ENCODE assay signal across 1 cellular context in the genomic region with DNA sequence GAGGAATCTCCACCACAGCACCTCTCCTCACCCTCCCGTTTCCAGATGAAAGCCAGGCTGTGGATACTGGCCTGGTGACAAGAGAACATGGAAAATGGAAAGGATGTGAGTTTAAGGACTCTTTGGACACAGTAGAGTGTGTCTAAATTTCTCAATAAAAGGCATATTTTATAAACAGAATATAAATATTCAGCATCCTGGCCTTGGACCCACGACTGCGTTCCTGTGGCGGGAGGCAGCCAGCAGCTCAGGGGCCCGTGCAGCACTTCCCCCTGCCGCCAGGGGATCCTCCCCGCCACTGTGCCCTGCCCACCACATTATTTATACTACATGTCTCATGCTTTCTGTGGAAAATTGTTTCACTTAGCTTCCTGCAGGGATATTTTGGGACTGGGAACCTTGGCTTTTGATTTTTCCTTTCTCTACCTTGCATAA.
TF ChIP-seq lines count a peak whose summit lies in the region.

No MANE protein-coding gene starts in this region.

TF ChIP-seq in WTC11, 78 proteins besides CTCF, POLR2A, EP300 and RAD21 (continued from another document):
- TF ChIP-seq, protein P1, sequence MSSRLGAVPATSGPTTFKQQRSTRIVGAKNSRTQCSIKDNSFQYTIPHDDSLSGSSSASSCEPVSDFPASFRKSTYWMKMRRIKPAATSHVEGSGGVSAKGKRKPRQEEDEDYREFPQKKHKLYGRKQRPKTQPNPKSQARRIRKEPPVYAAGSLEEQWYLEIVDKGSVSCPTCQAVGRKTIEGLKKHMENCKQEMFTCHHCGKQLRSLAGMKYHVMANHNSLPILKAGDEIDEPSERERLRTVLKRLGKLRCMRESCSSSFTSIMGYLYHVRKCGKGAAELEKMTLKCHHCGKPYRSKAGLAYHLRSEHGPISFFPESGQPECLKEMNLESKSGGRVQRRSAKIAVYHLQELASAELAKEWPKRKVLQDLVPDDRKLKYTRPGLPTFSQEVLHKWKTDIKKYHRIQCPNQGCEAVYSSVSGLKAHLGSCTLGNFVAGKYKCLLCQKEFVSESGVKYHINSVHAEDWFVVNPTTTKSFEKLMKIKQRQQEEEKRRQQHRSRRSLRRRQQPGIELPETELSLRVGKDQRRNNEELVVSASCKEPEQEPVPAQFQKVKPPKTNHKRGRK (CRISPR knock-in tag; IDR thresholded peaks at IDR 0.05; ENCODE audit: borderline replicate concordance), result no peak
